Comparison of ENCODE assay signal across 17 cellular contexts in the genomic region with DNA sequence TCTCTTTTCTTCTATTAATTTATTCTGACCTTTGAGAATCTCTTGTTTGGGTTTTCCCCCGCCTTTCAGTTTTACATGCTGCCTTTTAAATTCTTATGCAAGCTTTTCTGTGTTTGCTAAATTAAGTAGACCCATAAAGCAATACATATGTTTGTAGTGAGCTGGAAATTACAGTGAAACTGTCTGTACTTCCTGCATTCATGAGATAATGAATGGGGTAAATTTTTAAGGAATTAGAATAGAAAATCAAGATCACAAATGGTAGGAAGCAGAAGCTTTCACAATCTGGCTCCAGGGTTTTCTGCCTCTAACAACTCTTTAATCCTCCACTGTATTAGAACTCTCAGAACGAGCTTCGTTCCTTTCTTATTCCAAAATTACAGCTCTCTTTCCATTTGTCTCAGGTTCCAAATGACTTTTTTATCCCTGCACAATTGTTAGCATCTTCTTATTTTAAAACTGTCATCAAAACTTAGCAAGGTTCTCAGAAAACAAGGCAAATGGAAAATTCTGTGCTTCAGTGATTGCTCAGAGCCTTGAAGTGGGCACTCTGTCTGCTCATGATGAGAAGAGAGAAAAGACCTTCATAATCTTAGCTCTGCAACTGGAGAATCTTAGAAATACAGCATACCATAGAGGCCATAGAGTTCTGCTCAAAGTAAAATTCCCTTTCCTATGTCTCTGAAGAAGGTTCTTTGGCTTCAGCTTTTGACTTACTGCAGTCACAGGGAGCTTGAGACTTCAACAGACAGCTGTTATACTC.
DNase-seq lines count a peak whose midpoint lies in the region; ATAC-seq and TF ChIP-seq lines count a peak whose summit lies in the region.
"Had no signal": no experiment of that assay in that cellular context is flagged by ENCODE, and none has a peak within 500 bp of the region (broad histone marks: within the 10 kb centered on the region; RNA-seq: fewer than 3 reads in every experiment).

No MANE protein-coding gene starts in this region.

- H3K9me3 ChIP-seq in A673 (ENCODE audit: low read depth, low read length, poor library complexity, severe bottlenecking) (no peaks in the 10 kb centered on the region), SK-N-MC (ENCODE audit: low read depth, low read length) (no peaks in the 10 kb centered on the region; the same call in 1 of the 2 replicates)

- POLR2A ChIA-PET in A673 (lab: Charles Lee; ENCODE audit: low non-redundant PET), result no interaction called here

- H3K4me3 ChIP-seq in A673 (ENCODE audit: low read depth, low read length, poor library complexity, severe bottlenecking) (peak overlapping the region; percentile 11), AG10803 (ENCODE audit: low read length) (no peak overlapping the region), SK-N-MC (peak overlapping the region; percentile 75)

- peaks cover 9% of the 10 kb centered on the region for H3K4me1 ChIP-seq in A673 (ENCODE audit: insufficient read depth, low read length, poor library complexity, severe bottlenecking)

- peak overlapping the region; percentile 47 for H3K27ac ChIP-seq in A673 (ENCODE audit: low read depth, low read length, poor library complexity, severe bottlenecking)
- H3K27ac ChIP-seq in SK-N-MC, result peak overlapping the region; percentile 94

- DNase-seq in A673 (ENCODE audit: low spot score) (no peak), AG10803 (ENCODE audit: low read depth) (peak; percentile 15), SK-N-MC (ENCODE audit: low read depth, low spot score) (peak; percentile 91), HK-2 (ENCODE audit: unreplicated experiment) (no peak), HCEC 1CT (no peak)
- DNase-seq: CD8-positive, alpha-beta T cell; DMS79; H7; KBM-7; NCI-H1436; NCI-H2029 treated with DMSO at 0.1 percent for 48 hours; NCI-H510A; NCI-H82; T-cell had no signal

- H3K4me1 Mint-ChIP-seq in nephron, result peaks cover 35% of the 10 kb centered on the region

- H3K36me3 ChIP-seq in A673 (ENCODE audit: insufficient read depth, low read length, poor library complexity, severe bottlenecking), result no peaks in the 10 kb centered on the region
- H3K36me3 ChIP-seq in SK-N-MC (ENCODE audit: insufficient read depth, low read length), result no peaks in the 10 kb centered on the region

- peak overlapping the region; percentile 58 for H3K9ac ChIP-seq in SK-N-MC (ENCODE audit: insufficient read length)

- intact Hi-C loops in A673 (cut with micrococcal nuclease; ENCODE audit: unreplicated experiment), result no loop called here

- no peaks in the 10 kb centered on the region for H3K27me3 ChIP-seq in A673 (replicated peaks; ENCODE audit: insufficient read depth, low read depth, low read length, poor library complexity)

- TF ChIP-seq CTCF in A673 (conservative IDR thresholded peaks at IDR 0.05; ENCODE audit: low read depth, low read length) (no peak), AG10803 (conservative IDR thresholded peaks at IDR 0.05; ENCODE audit: low read length) (no peak), nephron (IDR thresholded peaks at IDR 0.05; ENCODE audit: unreplicated experiment in 3 of 3) (no peak)

- no peaks in the 10 kb centered on the region for H3K36me3 Mint-ChIP-seq in nephron (ENCODE audit: low read depth)
- H3K36me3 Mint-ChIP-seq: CD8-positive, alpha-beta T cell; T-cell had no signal

- CTCF ChIA-PET in A673 (lab: Charles Lee), result no interaction called here

- no peak for ATAC-seq in HG02763 (IDR thresholded peaks at IDR 0.05; ENCODE audit: unreplicated experiment)
- ATAC-seq: CD8-positive, alpha-beta T cell; Panc1; T-cell had no signal

- H3K9me3 Mint-ChIP-seq in nephron, result peaks cover 12% of the 10 kb centered on the region

- BruUV-seq in A673 (replicated peaks; lab: Mats Ljungman, UMichigan), result no TSS peak

- H3K27ac Mint-ChIP-seq in nephron, result peak overlapping the region in 2 of 3 experiments; percentile 77 to 83
- H3K27ac Mint-ChIP-seq: CD8-positive, alpha-beta T cell; T-cell had no signal

- no peak overlapping the region for H3K4me3 Mint-ChIP-seq in nephron
- H3K4me3 Mint-ChIP-seq: CD8-positive, alpha-beta T cell; T-cell had no signal

- peaks cover 8% of the 10 kb centered on the region for H3K27me3 Mint-ChIP-seq in nephron (ENCODE audit: low read depth)
- H3K27me3 Mint-ChIP-seq: T-cell had no signal

Comparison
In these comparisons a context has a peak if more than half of its experiments do, and no peak if none do; other contexts are left out.
1. DNase-seq: peak in AG10803 (single experiment) and SK-N-MC (single experiment); none in A673 (single experiment), HK-2 (single experiment) and HCEC 1CT (single experiment).